Comparison of ENCODE assay signal across 23 cellular contexts in the genomic region with DNA sequence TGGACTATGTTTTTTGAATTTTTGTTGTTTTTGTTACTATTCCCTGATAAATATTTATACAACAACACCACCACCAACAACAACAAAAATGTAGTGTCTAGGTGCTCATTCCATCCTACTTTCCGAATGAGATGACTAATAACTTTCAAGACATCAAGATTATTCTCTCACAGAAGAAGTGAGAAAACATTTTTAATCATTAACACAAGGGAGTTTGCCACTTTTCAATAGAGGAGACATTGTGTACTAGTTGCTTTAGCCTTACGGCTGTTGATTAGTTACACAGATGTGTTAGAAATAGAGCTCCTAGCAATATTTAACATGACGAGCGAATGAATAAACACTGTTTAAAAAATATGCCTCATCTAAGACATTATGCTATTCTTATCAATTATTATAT.
DNase-seq lines count a peak whose midpoint lies in the region; ATAC-seq, FAIRE-seq and TF ChIP-seq lines count a peak whose summit lies in the region.
"Had no signal": no experiment of that assay in that cellular context is flagged by ENCODE, and none has a peak within 500 bp of the region (broad histone marks: within the 10 kb centered on the region; RNA-seq: fewer than 3 reads in every experiment).

No MANE protein-coding gene starts in this region.

- no peak overlapping the region for H2AFZ ChIP-seq in GM23338
- H2AFZ ChIP-seq: neural progenitor cell had no signal

- H3K9me2 ChIP-seq in GM23338 (ENCODE audit: insufficient read depth): no peaks in the 10 kb centered on the region
- H3K9me2 ChIP-seq: SK-N-SH had no signal

- peak; percentile 61 for ATAC-seq in GM19023 (IDR thresholded peaks at IDR 0.05; ENCODE audit: unreplicated experiment)
- no peak for ATAC-seq in GM23338
- peak; percentile 87 for ATAC-seq in HG03196 (IDR thresholded peaks at IDR 0.05; ENCODE audit: unreplicated experiment)
- no peak for ATAC-seq in right cardiac atrium
- ATAC-seq: left ventricle myocardium superior had no signal

- H4K20me1 ChIP-seq in GM23338 (replicated peaks; ENCODE audit: insufficient read depth): no peaks in the 10 kb centered on the region

- H3K79me2 ChIP-seq in GM23338 (replicated peaks; ENCODE audit: insufficient read depth): no peaks in the 10 kb centered on the region

- no peaks in the 10 kb centered on the region for H3K27me3 Mint-ChIP-seq in GM23338 (ENCODE audit: insufficient read depth, low read depth, poor library complexity)
- H3K27me3 Mint-ChIP-seq: CD8-positive, alpha-beta memory T cell had no signal

- TF ChIP-seq CTCF in GM23338 (conservative IDR thresholded peaks at IDR 0.05; ENCODE audit: low read depth in 2 of 2) (no peak), epithelial cell of proximal tubule (conservative IDR thresholded peaks at IDR 0.05; ENCODE audit: low read depth, low read length) (no peak), D721Med (IDR thresholded peaks at IDR 0.05; ENCODE audit: insufficient read depth, missing control alignments) (no peak)

- no peaks in the 10 kb centered on the region for H3K9me3 Mint-ChIP-seq in GM23338

- H3K9me3 ChIP-seq in right cardiac atrium (ENCODE audit: control insufficient read depth, low read length): no peaks in the 10 kb centered on the region
- H3K9me3 ChIP-seq: Peyer's patch, SK-N-SH, thoracic aorta had no signal

- no peaks in the 10 kb centered on the region for H3K27me3 ChIP-seq in GM23338 (ENCODE audit: insufficient read depth)
- no peaks in the 10 kb centered on the region for H3K27me3 ChIP-seq in right cardiac atrium (ENCODE audit: control insufficient read depth, insufficient read depth)
- H3K27me3 ChIP-seq: neural progenitor cell, Peyer's patch had no signal

- no peaks in the 10 kb centered on the region; the same call in 2 of the 3 replicates for H3K4me1 Mint-ChIP-seq in GM23338
- H3K4me1 Mint-ChIP-seq: CD8-positive, alpha-beta memory T cell; neural progenitor cell had no signal

- FAIRE-seq in D721Med (lab: Jason Lieb, UNC): no peak
- FAIRE-seq: GM18507 had no signal

- H3K27ac ChIP-seq in GM23338 (ENCODE audit: low read depth) (no peak overlapping the region), right cardiac atrium (ENCODE audit: low read length) (no peak overlapping the region)
- H3K27ac ChIP-seq: neural progenitor cell, Peyer's patch, thoracic aorta had no signal

- H3F3A ChIP-seq in GM23338 (replicated peaks; ENCODE audit: low read depth): no peaks in the 10 kb centered on the region

- no peaks in the 10 kb centered on the region for H3K36me3 ChIP-seq in GM23338 (ENCODE audit: insufficient read depth)
- H3K36me3 ChIP-seq: neural progenitor cell, Peyer's patch, thoracic aorta had no signal

- DNase-seq in GM23338 (ENCODE audit: low spot score) (no peak), epithelial cell of proximal tubule (ENCODE audit: low read depth) (peak; percentile 67), superior temporal gyrus (ENCODE audit: extremely low spot score) (no peak), right cardiac atrium (no peak), D721Med (ENCODE audit: insufficient read length, low spot score) (no peak)
- DNase-seq in activated CD4-positive, alpha-beta T cell treated with anti-CD3 and anti-CD28 coated beads, Interleukin-2, amount 50 U/mL, for 4 hours: no peak
- DNase-seq: activated CD4-positive, CD25-positive, alpha-beta regulatory T cell treated with anti-CD3 and anti-CD28 coated beads, Interleukin-2, amount 50 U/mL, for 72 hours; activated effector memory CD4-positive, alpha-beta T cell treated with Interleukin-2 at 50 U/mL for 16 hours; amniotic stem cell; CD8-positive, alpha-beta memory T cell; DND-41; HFFc6; left ventricle myocardium superior; NCI-H1417; Peyer's patch; SK-N-SH; stimulated activated CD4-positive, alpha-beta T cell treated with anti-CD3 and anti-CD28 coated beads, Interleukin-12 subunit alpha, Interleukin-12 subunit beta, amount 100 ng/mL, for 4 hours; T-helper 9 cell had no signal

- H3K4me1 ChIP-seq in GM23338 (ENCODE audit: insufficient read depth) (0 out of 2 replicates have a peak, but pooled peaks cover 7% of the 10 kb centered on the region), right cardiac atrium (ENCODE audit: control insufficient read depth, insufficient read depth, low read length) (no peaks in the 10 kb centered on the region)
- H3K4me1 ChIP-seq: neural progenitor cell, Peyer's patch had no signal

- peaks cover 4% of the 10 kb centered on the region; the same call in 1 of the 3 replicates for H3K36me3 Mint-ChIP-seq in GM23338 (ENCODE audit: low read depth)
- H3K36me3 Mint-ChIP-seq: CD8-positive, alpha-beta memory T cell; neural progenitor cell had no signal

- no peak overlapping the region for H3K4me3 ChIP-seq in GM23338
- no peak overlapping the region for H3K4me3 ChIP-seq in epithelial cell of proximal tubule (ENCODE audit: low read depth, low read length)
- no peak overlapping the region for H3K4me3 ChIP-seq in right cardiac atrium (ENCODE audit: low read length)
- H3K4me3 ChIP-seq: neural progenitor cell, Peyer's patch, thoracic aorta had no signal

- H3K4me2 ChIP-seq in GM23338: no peak overlapping the region
- H3K4me2 ChIP-seq: neural progenitor cell, SK-N-SH had no signal

- H3K4me3 Mint-ChIP-seq in GM23338: no peak overlapping the region
- H3K4me3 Mint-ChIP-seq: CD8-positive, alpha-beta memory T cell; HFFc6; neural progenitor cell had no signal

- intact Hi-C loops in right cardiac atrium (cut with DNase I): no loop called here

- 0 out of 2 replicates have a peak overlapping the region, but pooled peaks have one; percentile 50 for H3K27ac Mint-ChIP-seq in GM23338
- H3K27ac Mint-ChIP-seq: CD8-positive, alpha-beta memory T cell; HFFc6; neural progenitor cell had no signal

- 50% methylated on average over 4 of the region's 4 CpGs for WGBS in right cardiac atrium

TF ChIP-seq in GM23338, 12 proteins besides CTCF, POLR2A, EP300 and RAD21 (continues in another document):
- TF ChIP-seq CREB1 (CRISPR knock-in tag; IDR thresholded peaks at IDR 0.05; ENCODE audit: low read depth) (no peak), ZNF331 (CRISPR knock-in tag; IDR thresholded peaks at IDR 0.05; ENCODE audit: low read depth) (no peak), NANOG (IDR thresholded peaks at IDR 0.05; ENCODE audit: borderline replicate concordance) (no peak), ZNF114 (CRISPR knock-in tag; IDR thresholded peaks at IDR 0.05) (no peak), STAT1 (IDR thresholded peaks at IDR 0.05; ENCODE audit: unreplicated experiment) (no peak)
- TF ChIP-seq, protein P1, sequence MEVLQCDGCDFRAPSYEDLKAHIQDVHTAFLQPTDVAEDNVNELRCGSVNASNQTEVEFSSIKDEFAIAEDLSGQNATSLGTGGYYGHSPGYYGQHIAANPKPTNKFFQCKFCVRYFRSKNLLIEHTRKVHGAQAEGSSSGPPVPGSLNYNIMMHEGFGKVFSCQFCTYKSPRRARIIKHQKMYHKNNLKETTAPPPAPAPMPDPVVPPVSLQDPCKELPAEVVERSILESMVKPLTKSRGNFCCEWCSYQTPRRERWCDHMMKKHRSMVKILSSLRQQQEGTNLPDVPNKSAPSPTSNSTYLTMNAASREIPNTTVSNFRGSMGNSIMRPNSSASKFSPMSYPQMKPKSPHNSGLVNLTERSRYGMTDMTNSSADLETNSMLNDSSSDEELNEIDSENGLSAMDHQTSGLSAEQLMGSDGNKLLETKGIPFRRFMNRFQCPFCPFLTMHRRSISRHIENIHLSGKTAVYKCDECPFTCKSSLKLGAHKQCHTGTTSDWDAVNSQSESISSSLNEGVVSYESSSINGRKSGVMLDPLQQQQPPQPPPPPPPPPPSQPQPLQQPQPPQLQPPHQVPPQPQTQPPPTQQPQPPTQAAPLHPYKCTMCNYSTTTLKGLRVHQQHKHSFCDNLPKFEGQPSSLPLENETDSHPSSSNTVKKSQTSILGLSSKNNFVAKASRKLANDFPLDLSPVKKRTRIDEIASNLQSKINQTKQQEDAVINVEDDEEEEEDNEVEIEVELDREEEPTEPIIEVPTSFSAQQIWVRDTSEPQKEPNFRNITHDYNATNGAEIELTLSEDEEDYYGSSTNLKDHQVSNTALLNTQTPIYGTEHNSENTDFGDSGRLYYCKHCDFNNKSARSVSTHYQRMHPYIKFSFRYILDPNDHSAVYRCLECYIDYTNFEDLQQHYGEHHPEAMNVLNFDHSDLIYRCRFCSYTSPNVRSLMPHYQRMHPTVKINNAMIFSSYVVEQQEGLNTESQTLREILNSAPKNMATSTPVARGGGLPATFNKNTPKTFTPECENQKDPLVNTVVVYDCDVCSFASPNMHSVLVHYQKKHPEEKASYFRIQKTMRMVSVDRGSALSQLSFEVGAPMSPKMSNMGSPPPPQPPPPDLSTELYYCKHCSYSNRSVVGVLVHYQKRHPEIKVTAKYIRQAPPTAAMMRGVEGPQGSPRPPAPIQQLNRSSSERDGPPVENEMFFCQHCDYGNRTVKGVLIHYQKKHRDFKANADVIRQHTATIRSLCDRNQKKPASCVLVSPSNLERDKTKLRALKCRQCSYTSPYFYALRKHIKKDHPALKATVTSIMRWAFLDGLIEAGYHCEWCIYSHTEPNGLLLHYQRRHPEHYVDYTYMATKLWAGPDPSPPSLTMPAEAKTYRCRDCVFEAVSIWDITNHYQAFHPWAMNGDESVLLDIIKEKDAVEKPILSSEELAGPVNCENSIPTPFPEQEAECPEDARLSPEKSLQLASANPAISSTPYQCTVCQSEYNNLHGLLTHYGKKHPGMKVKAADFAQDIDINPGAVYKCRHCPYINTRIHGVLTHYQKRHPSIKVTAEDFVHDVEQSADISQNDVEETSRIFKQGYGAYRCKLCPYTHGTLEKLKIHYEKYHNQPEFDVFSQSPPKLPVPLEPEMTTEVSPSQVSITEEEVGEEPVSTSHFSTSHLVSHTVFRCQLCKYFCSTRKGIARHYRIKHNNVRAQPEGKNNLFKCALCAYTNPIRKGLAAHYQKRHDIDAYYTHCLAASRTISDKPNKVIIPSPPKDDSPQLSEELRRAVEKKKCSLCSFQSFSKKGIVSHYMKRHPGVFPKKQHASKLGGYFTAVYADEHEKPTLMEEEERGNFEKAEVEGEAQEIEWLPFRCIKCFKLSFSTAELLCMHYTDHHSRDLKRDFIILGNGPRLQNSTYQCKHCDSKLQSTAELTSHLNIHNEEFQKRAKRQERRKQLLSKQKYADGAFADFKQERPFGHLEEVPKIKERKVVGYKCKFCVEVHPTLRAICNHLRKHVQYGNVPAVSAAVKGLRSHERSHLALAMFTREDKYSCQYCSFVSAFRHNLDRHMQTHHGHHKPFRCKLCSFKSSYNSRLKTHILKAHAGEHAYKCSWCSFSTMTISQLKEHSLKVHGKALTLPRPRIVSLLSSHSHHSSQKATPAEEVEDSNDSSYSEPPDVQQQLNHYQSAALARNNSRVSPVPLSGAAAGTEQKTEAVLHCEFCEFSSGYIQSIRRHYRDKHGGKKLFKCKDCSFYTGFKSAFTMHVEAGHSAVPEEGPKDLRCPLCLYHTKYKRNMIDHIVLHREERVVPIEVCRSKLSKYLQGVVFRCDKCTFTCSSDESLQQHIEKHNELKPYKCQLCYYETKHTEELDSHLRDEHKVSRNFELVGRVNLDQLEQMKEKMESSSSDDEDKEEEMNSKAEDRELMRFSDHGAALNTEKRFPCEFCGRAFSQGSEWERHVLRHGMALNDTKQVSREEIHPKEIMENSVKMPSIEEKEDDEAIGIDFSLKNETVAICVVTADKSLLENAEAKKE (CRISPR knock-in tag; IDR thresholded peaks at IDR 0.05): no peak

Comparison
In these comparisons a context has a peak if more than half of its experiments do, and no peak if none do; other contexts are left out.
1. ATAC-seq: peak in GM19023 (single experiment) and HG03196 (single experiment); none in GM23338 (single experiment) and right cardiac atrium (0 of 2).